ENCODE assay signal across 11 cellular contexts in the genomic region with DNA sequence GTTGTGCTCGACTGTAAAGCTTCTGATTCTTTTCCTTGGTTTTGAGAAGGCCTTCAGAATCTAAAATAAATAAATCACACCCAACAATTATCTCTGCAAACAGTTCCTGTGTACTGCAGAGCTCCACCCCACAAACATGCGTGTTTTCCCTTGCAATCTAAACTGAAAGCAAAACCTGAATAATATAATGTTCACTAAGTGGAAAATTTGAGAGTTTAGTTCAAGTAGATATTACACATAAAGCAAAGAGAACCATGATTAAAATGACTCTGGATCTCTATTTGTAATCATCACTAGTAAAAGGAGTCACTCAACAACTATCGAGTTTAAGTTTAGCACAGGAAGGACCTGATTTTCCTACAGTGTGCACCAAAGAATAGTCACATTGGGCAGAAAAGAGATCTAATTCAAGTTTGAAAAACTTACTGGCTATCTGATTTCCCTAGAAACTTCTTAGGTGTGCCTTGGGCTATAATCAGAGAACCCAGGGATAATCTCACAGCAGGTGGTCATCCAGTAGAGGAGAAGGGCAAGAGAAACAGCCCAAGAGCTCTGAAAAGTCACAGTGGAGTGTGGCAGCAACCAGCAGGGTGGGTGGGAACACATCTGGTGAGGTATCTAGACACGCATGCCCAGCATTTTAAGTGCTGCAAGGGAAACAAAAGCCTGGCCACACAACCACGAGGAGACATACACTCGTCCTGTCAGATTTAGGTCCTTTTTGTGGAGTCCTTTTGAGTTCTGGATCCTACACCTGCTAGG. TPM values are rescaled to one million over a fixed set of nuclear protein-coding genes. Genes with fewer than 3 reads are reported as not detected.
DNase-seq lines count a peak whose midpoint lies in the region; ATAC-seq and TF ChIP-seq lines count a peak whose summit lies in the region.
"Had no signal": no experiment of that assay in that cellular context is flagged by ENCODE, and none has a peak within 500 bp of the region (broad histone marks: within the 10 kb centered on the region; RNA-seq: fewer than 3 reads in every experiment).

No MANE protein-coding gene starts in this region.

- peaks cover 2% of the 10 kb centered on the region for H3K4me1 ChIP-seq in mucosa of descending colon (ENCODE audit: low read depth)

- H3K4me3 ChIP-seq in mucosa of descending colon, result no peak overlapping the region

- no peaks in the 10 kb centered on the region for H3K9me3 Mint-ChIP-seq in activated T-helper 2 cell treated with anti-CD3 and anti-CD28 coated beads, Interferon-gamma antibody, Interleukin-2, Interleukin-4, amounts not matched to agents 10 μg/mL and 5 μg/mL and 100 μg/mL, durations not matched to agents 14 hours and 24 hours and 36 hours
- no peaks in the 10 kb centered on the region for H3K9me3 Mint-ChIP-seq in chondrocyte (ENCODE audit: low read depth)

- DNase-seq in stimulated activated CD4-positive, alpha-beta T cell treated with anti-CD3 and anti-CD28 coated beads, Interleukin-1b, Interleukin-23, amount 100 ng/mL, for 48 hours, result peak; percentile 15
- DNase-seq in stimulated activated CD4-positive, alpha-beta T cell treated with anti-CD3 and anti-CD28 coated beads, Interleukin-4, amount 100 ng/mL, for 1 hour, result no peak
- DNase-seq in activated T-helper 2 cell treated with anti-CD3 and anti-CD28 coated beads, Interferon-gamma antibody, Interleukin-2, Interleukin-4, amounts not matched to agents 10 μg/mL and 5 μg/mL and 100 μg/mL, durations not matched to agents 14 hours and 24 hours and 36 hours (ENCODE audit: low spot score), result no peak
- DNase-seq in mucosa of descending colon (peak in 1 of 3 donors; percentile 41), NCI-H510A (lab: John Stamatoyannopoulos, UW) (no peak), chondrocyte (ENCODE audit: low spot score) (no peak), NCI-H2029 treated with DMSO at 0.1 percent for 48 hours (lab: John Stamatoyannopoulos, UW) (no peak)
- DNase-seq: amygdala, GOT3, RPMI8226 had no signal

- TF ChIP-seq CTCF in mucosa of descending colon (IDR thresholded peaks at IDR 0.05), result no peak
- TF ChIP-seq CTCF in chondrocyte (IDR thresholded peaks at IDR 0.05), result no peak

- H3K36me3 Mint-ChIP-seq in activated T-helper 2 cell treated with anti-CD3 and anti-CD28 coated beads, Interferon-gamma antibody, Interleukin-2, Interleukin-4, amounts not matched to agents 10 μg/mL and 5 μg/mL and 100 μg/mL, durations not matched to agents 14 hours and 24 hours and 36 hours (ENCODE audit: low read depth), result peaks cover 47% of the 10 kb centered on the region
- peaks cover 23% of the 10 kb centered on the region for H3K36me3 Mint-ChIP-seq in chondrocyte (ENCODE audit: low read depth)

- ATAC-seq in mucosa of descending colon (peak; percentile 77), GM21529 (IDR thresholded peaks at IDR 0.05; ENCODE audit: unreplicated experiment) (no peak)

- peak overlapping the region; percentile 88 for H3K27ac Mint-ChIP-seq in activated T-helper 2 cell treated with anti-CD3 and anti-CD28 coated beads, Interferon-gamma antibody, Interleukin-2, Interleukin-4, amounts not matched to agents 10 μg/mL and 5 μg/mL and 100 μg/mL, durations not matched to agents 14 hours and 24 hours and 36 hours
- no peak overlapping the region for H3K27ac Mint-ChIP-seq in chondrocyte (ENCODE audit: unreplicated experiment)

- peaks cover 44% of the 10 kb centered on the region for H3K4me1 Mint-ChIP-seq in activated T-helper 2 cell treated with anti-CD3 and anti-CD28 coated beads, Interferon-gamma antibody, Interleukin-2, Interleukin-4, amounts not matched to agents 10 μg/mL and 5 μg/mL and 100 μg/mL, durations not matched to agents 14 hours and 24 hours and 36 hours (ENCODE audit: low read depth)
- H3K4me1 Mint-ChIP-seq in chondrocyte (ENCODE audit: low read depth), result peaks cover 28% of the 10 kb centered on the region

- peaks cover 6% of the 10 kb centered on the region for H3K36me3 ChIP-seq in mucosa of descending colon (ENCODE audit: low read depth)

- no peaks in the 10 kb centered on the region for H3K27me3 Mint-ChIP-seq in activated T-helper 2 cell treated with anti-CD3 and anti-CD28 coated beads, Interferon-gamma antibody, Interleukin-2, Interleukin-4, amounts not matched to agents 10 μg/mL and 5 μg/mL and 100 μg/mL, durations not matched to agents 14 hours and 24 hours and 36 hours (ENCODE audit: low read depth)
- H3K27me3 Mint-ChIP-seq in chondrocyte (ENCODE audit: low read depth), result no peaks in the 10 kb centered on the region

- H3K9me3 ChIP-seq in mucosa of descending colon, result no peaks in the 10 kb centered on the region

- intact Hi-C loops in activated T-helper 2 cell treated with anti-CD3 and anti-CD28 coated beads, Interferon-gamma antibody, Interleukin-2, Interleukin-4, amounts not matched to agents 10 μg/mL and 5 μg/mL and 100 μg/mL, durations not matched to agents 14 hours and 24 hours and 36 hours (cut with micrococcal nuclease), result loop anchor here (1.0 to 2.0 kb wide), 3 partner anchors 12 to 195 kb away; a partner anchor contains a TSS
- intact Hi-C loops in mucosa of descending colon (cut with DNase I, micrococcal nuclease), result no loop called here

- peak overlapping the region; percentile 11 for H3K4me3 Mint-ChIP-seq in activated T-helper 2 cell treated with anti-CD3 and anti-CD28 coated beads, Interferon-gamma antibody, Interleukin-2, Interleukin-4, amounts not matched to agents 10 μg/mL and 5 μg/mL and 100 μg/mL, durations not matched to agents 14 hours and 24 hours and 36 hours (ENCODE audit: low read depth)
- H3K4me3 Mint-ChIP-seq in chondrocyte (ENCODE audit: unreplicated experiment), result no peak overlapping the region

RNA-seq across cellular contexts. Expression of a gene that starts 25.4 kb away (rescaled TPM):
- total RNA-seq in activated T-helper 2 cell treated with anti-CD3 and anti-CD28 coated beads, Interferon-gamma antibody, Interleukin-2, Interleukin-4, amounts not matched to agents 10 μg/mL and 5 μg/mL and 100 μg/mL, durations not matched to agents 14 hours and 24 hours and 36 hours, result 4.3 and 4.6 TPM in 2 replicates
- total RNA-seq in mucosa of descending colon (10 to 100 TPM in 2 of 3 donors, 1 to 10 TPM in 1; 8.3 to 15.1 (median 10.8) TPM), chondrocyte (8.9 to 11.1 TPM (median 10.6 TPM) in 3 replicates)

RNA-seq across cellular contexts. Expression of a gene that starts 54.2 kb away (rescaled TPM):
- total RNA-seq in activated T-helper 2 cell treated with anti-CD3 and anti-CD28 coated beads, Interferon-gamma antibody, Interleukin-2, Interleukin-4, amounts not matched to agents 10 μg/mL and 5 μg/mL and 100 μg/mL, durations not matched to agents 14 hours and 24 hours and 36 hours, result not detected in 2 replicates
- total RNA-seq in mucosa of descending colon (not detected), chondrocyte (not detected in 3 replicates)
